10 cellular contexts compared by ENCODE assay signal in genomic region chr3:53194218-53195065, GRCh38. TPM values are rescaled to one million over a fixed set of nuclear protein-coding genes. Genes with fewer than 3 reads are reported as not detected.
DNase-seq lines count a peak whose midpoint lies in the region; TF ChIP-seq lines count a peak whose summit lies in the region.
"Had no signal": no experiment of that assay in that cellular context is flagged by ENCODE, and none has a peak within 500 bp of the region (broad histone marks: within the 10 kb centered on the region; RNA-seq: fewer than 3 reads in every experiment).

No MANE protein-coding gene starts in this region.

- TF ChIP-seq CTCF in AG10803 (conservative IDR thresholded peaks at IDR 0.05; ENCODE audit: low read length) (no peak), GM13976 (IDR thresholded peaks at IDR 0.05; ENCODE audit: borderline replicate concordance, control extremely low read depth, extremely low read depth, insufficient read depth, missing control alignments) (no peak)

- H3K79me2 ChIP-seq in mesendoderm (ENCODE audit: control insufficient read depth, insufficient read depth, low read length), result no peaks in the 10 kb centered on the region

- no peak overlapping the region for H3K23ac ChIP-seq in mesendoderm (ENCODE audit: low read length)

- WGBS in mesendoderm (ENCODE audit: extremely low coverage, insufficient coverage, low lambda C conversion rate), result no CpG with 5 or more reads among the region's 14 CpGs

- no peak overlapping the region for H2BK15ac ChIP-seq in mesendoderm (replicated peaks; ENCODE audit: low read depth)

- H2BK5ac ChIP-seq in mesendoderm (ENCODE audit: low read length), result no peak overlapping the region

- H3K27ac ChIP-seq in mesendoderm (ENCODE audit: low read depth, low read length), result no peak overlapping the region

- H3K4me3 ChIP-seq in AG10803 (ENCODE audit: low read length), result no peak overlapping the region
- no peak overlapping the region for H3K4me3 ChIP-seq in mesendoderm (ENCODE audit: low read length)

- H4K5ac ChIP-seq in mesendoderm (ENCODE audit: low read length), result no peak overlapping the region

- peaks cover 4% of the 10 kb centered on the region for H3K4me1 ChIP-seq in mesendoderm (ENCODE audit: control insufficient read depth, low read depth, low read length)

- H2AK5ac ChIP-seq in mesendoderm (ENCODE audit: low read length), result no peak overlapping the region

- no peak overlapping the region for H3K4me2 ChIP-seq in mesendoderm (ENCODE audit: low read length)

- H3K27me3 ChIP-seq in mesendoderm (ENCODE audit: insufficient read depth, low read length, poor library complexity), result no peaks in the 10 kb centered on the region

- H4K8ac ChIP-seq in mesendoderm (ENCODE audit: low read depth, low read length), result no peak overlapping the region

- in situ Hi-C loops in GM13976 (cut with MboI; ENCODE audit: low sequenced_read_pairs, unreplicated experiment), result no loop called here

- H3K56ac ChIP-seq in mesendoderm (ENCODE audit: low read length), result peak overlapping the region; percentile 37

- no peak overlapping the region for H3K4ac ChIP-seq in mesendoderm (ENCODE audit: low read depth, low read length)

- no peak overlapping the region for H3K18ac ChIP-seq in mesendoderm (ENCODE audit: low read length)

- H3K9ac ChIP-seq in mesendoderm (ENCODE audit: low read length), result peak overlapping the region; percentile 13

- DNase-seq in AG10803 (ENCODE audit: low read depth) (peak; percentile 61), LHCN-M2 (ENCODE audit: low read depth) (peak; percentile 47), ecto neural progenitor cell (ENCODE audit: low spot score) (peak; percentile 59), mesendoderm (peak; percentile 63), GM13976 (ENCODE audit: low spot score) (no peak), SK-N-DZ (ENCODE audit: low spot score) (no peak), activated gamma-delta T cell treated with Interleukin-2 at 50 U/mL for 16 hours (no peak)
- no peak for DNase-seq in stimulated activated CD4-positive, alpha-beta T cell treated with anti-CD3 and anti-CD28 coated beads, Interleukin-2, amount 100 ng/mL, for 24 hours
- DNase-seq: caudate nucleus, T-helper 1 cell had no signal

- no peaks in the 10 kb centered on the region for H3K79me1 ChIP-seq in mesendoderm (ENCODE audit: low read length)

- H2BK120ac ChIP-seq in mesendoderm (ENCODE audit: low read depth, low read length), result no peak overlapping the region

- peaks cover 3% of the 10 kb centered on the region for H3K36me3 ChIP-seq in mesendoderm (ENCODE audit: control insufficient read depth, insufficient read depth, low read length)

RNA-seq across cellular contexts. Expression of gene PRKCD, which starts 33.4 kb away (rescaled TPM):
- 4.4 and 8.0 TPM in 2 replicates for total RNA-seq in LHCN-M2 (2014; rRNA removed)
- polyA plus RNA-seq in LHCN-M2 (2012), result 21.7 TPM
- polyA plus RNA-seq in mesendoderm (2013, experiment 1 of 2), result 15.2 TPM
- 16.6 TPM for polyA plus RNA-seq in mesendoderm (2013, experiment 2 of 2)
- polyA plus RNA-seq in SK-N-DZ (2014; cell fraction: cytosol; rRNA removed), result 0.83 and 1.1 TPM in 2 replicates
- 1.4 and 14.4 TPM in 2 replicates for polyA plus RNA-seq in SK-N-DZ (2014; cell fraction: nucleus; rRNA removed)

Comparison
In these comparisons a context has a peak if more than half of its experiments do, and no peak if none do; other contexts are left out.
1. DNase-seq: peak in AG10803 (single experiment), LHCN-M2 (single experiment), ecto neural progenitor cell (single experiment) and mesendoderm (single experiment); none in stimulated activated CD4-positive, alpha-beta T cell treated with anti-CD3 and anti-CD28 coated beads, Interleukin-2, amount 100 ng/mL, for 24 hours (0 of 2), GM13976 (single experiment), SK-N-DZ (single experiment) and activated gamma-delta T cell treated with Interleukin-2 at 50 U/mL for 16 hours (single experiment).